8 cellular contexts compared by ENCODE assay signal in the genomic region with DNA sequence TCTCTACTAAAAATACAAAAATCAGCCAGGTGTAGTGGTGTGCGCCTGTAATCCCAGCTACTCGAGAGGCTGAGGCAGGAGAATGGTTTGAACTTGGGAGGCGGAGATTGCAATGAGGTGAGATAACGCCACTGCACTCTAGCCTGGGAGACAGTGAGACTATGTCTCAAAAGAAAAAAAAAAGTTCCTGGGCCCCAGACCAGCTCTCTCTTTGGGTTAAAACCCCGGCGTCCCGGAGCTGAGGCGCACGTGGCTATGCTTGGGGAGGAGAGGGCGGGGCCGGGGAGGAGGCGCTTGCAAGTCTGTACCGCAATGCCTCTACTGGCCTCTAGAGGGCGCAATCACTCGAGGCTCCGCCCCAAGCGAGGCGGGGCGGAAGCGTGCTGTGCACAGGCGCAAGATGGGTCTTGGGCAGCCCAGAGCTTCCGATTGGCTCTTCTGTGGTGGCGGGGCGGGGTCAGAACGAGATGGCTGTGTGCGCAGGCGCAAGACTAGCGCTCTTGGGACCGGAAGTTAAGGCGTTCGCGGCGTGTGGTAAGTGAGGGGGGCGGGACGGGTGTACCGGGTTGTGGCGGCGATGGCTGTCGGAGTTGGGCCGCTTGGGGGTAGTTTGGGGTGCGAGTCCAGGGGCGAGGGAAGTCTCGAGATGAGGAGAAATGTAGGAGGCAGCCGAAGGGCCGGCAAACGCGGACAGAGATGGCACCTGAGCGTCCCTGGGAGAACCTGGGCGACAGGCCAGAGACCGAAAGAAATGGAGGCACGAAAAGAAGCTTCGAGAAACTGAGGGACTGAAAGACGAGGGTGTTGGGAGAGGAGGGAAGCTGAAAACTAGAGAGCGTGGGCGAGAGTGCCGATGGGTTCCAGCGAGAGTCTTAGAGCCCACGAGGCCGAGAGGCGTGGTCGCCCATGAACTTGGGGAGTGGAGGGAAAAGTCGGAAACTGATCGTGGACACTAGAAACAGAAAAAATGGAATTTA. TPM values are rescaled to one million over a fixed set of nuclear protein-coding genes. Genes with fewer than 3 reads are reported as not detected.
A peak's percentile ranks its signal among the peaks of the same experiment; 100 is the strongest.
DNase-seq lines count a peak whose midpoint lies in the region; TF ChIP-seq lines count a peak whose summit lies in the region.

A gene with protein sequence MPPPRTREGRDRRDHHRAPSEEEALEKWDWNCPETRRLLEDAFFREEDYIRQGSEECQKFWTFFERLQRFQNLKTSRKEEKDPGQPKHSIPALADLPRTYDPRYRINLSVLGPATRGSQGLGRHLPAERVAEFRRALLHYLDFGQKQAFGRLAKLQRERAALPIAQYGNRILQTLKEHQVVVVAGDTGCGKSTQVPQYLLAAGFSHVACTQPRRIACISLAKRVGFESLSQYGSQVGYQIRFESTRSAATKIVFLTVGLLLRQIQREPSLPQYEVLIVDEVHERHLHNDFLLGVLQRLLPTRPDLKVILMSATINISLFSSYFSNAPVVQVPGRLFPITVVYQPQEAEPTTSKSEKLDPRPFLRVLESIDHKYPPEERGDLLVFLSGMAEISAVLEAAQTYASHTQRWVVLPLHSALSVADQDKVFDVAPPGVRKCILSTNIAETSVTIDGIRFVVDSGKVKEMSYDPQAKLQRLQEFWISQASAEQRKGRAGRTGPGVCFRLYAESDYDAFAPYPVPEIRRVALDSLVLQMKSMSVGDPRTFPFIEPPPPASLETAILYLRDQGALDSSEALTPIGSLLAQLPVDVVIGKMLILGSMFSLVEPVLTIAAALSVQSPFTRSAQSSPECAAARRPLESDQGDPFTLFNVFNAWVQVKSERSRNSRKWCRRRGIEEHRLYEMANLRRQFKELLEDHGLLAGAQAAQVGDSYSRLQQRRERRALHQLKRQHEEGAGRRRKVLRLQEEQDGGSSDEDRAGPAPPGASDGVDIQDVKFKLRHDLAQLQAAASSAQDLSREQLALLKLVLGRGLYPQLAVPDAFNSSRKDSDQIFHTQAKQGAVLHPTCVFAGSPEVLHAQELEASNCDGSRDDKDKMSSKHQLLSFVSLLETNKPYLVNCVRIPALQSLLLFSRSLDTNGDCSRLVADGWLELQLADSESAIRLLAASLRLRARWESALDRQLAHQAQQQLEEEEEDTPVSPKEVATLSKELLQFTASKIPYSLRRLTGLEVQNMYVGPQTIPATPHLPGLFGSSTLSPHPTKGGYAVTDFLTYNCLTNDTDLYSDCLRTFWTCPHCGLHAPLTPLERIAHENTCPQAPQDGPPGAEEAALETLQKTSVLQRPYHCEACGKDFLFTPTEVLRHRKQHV (plus strand): TSS at position 497 of the 977 bp plus-strand sequence. CDS start 3,716 bp downstream, outside the sequence.

- H3K27ac ChIP-seq in MM.1S (ENCODE audit: low read length) (no peak within 1 kb of the TSS), neural cell (ENCODE audit: low read length) (peak within 1 kb of the TSS; percentile 54), stomach (peak within 1 kb of the TSS; percentile 62 to 84 (median 71))

- H3K9me2 ChIP-seq in MM.1S (replicated peaks; ENCODE audit: insufficient read depth, low read length) (no peaks in the 10 kb centered on the region), neural cell (ENCODE audit: insufficient read depth, low read length) (no peaks in the 10 kb centered on the region)

- peaks cover 23% of the 10 kb centered on the region for H3K36me3 ChIP-seq in HAP-1 (replicated peaks)
- H3K36me3 ChIP-seq in MM.1S (replicated peaks; ENCODE audit: insufficient read depth, low read length), result no peaks in the 10 kb centered on the region
- H3K36me3 ChIP-seq in neural cell (ENCODE audit: insufficient read depth, low read length), result no peaks in the 10 kb centered on the region
- peaks cover 11 to 19% (median 18%) of the 10 kb centered on the region in 4 donors for H3K36me3 ChIP-seq in stomach

- H3F3A ChIP-seq in MM.1S (ENCODE audit: insufficient read depth, low read length), result no peaks in the 10 kb centered on the region
- no peaks in the 10 kb centered on the region for H3F3A ChIP-seq in neural cell (ENCODE audit: insufficient read depth, low read length, poor library complexity, severe bottlenecking)

- in situ Hi-C loops in HAP-1 (cut with MboI; ENCODE audit: low sequenced_read_pairs), result no loop called here

- no peaks in the 10 kb centered on the region for H4K20me1 ChIP-seq in MM.1S (ENCODE audit: insufficient read depth, low read length)
- H4K20me1 ChIP-seq in neural cell (ENCODE audit: insufficient read depth), result no peaks in the 10 kb centered on the region

- TF ChIP-seq POLR2A in stomach (IDR thresholded peaks at IDR 0.05), result peak in 1 of 4 donors; percentile 47

- WGBS in stomach, 5 donors, result 2 to 3% (median 2%) methylated on average over 57 to 63 of the region's 63 CpGs

- H3K9ac ChIP-seq in MM.1S (ENCODE audit: low read length), result peak within 1 kb of the TSS; percentile 74
- H3K9ac ChIP-seq in neural cell (ENCODE audit: low read length), result peak within 1 kb of the TSS; percentile 67

- no peak for TF ChIP-seq EP300 in neural cell (conservative IDR thresholded peaks at IDR 0.05; ENCODE audit: poor library complexity, severe bottlenecking)
- TF ChIP-seq EP300 in stomach (IDR thresholded peaks at IDR 0.05), result no peak

- H3K27me3 ChIP-seq in HAP-1 (ENCODE audit: low read depth), result no peaks in the 10 kb centered on the region
- H3K27me3 ChIP-seq in MM.1S (replicated peaks; ENCODE audit: insufficient read depth, low read length), result no peaks in the 10 kb centered on the region
- H3K27me3 ChIP-seq in neural cell (ENCODE audit: insufficient read depth, low read depth, low read length), result no peaks in the 10 kb centered on the region
- H3K27me3 ChIP-seq in stomach, result no peaks in the 10 kb centered on the region

- H2AFZ ChIP-seq in MM.1S (ENCODE audit: low read length) (peak within 1 kb of the TSS; percentile 94), neural cell (ENCODE audit: low read depth, low read length) (peak within 1 kb of the TSS; percentile 54)

- TF ChIP-seq CTCF in MM.1S (IDR thresholded peaks at IDR 0.05; ENCODE audit: low read length), result peak; percentile 97
- TF ChIP-seq CTCF in neural cell (IDR thresholded peaks at IDR 0.05; ENCODE audit: poor library complexity, severe bottlenecking), result peak; percentile 100
- peak in 6 of 7 experiments; percentile 92 to 100 (median 98) for TF ChIP-seq CTCF in stomach (IDR thresholded peaks at IDR 0.05)

- H3K79me2 ChIP-seq in MM.1S (ENCODE audit: low read length) (peaks cover 27% of the 10 kb centered on the region), neural cell (replicated peaks; ENCODE audit: insufficient read depth, low read length) (peaks cover 12% of the 10 kb centered on the region)

- H3K9me3 ChIP-seq in HAP-1, result no peaks in the 10 kb centered on the region
- H3K9me3 ChIP-seq in MM.1S (replicated peaks; ENCODE audit: insufficient read depth, low read length), result no peaks in the 10 kb centered on the region
- H3K9me3 ChIP-seq in neural cell (ENCODE audit: low read length), result no peaks in the 10 kb centered on the region
- H3K9me3 ChIP-seq in stomach, result no peaks in the 10 kb centered on the region

- DNase-seq in GDM1 (lab: John Stamatoyannopoulos, UW) (peak; percentile 99), HAP-1 (ENCODE audit: low spot score in 2 of 2) (peak; percentile 95 to 99), MM.1S (peak; percentile 99), SIG-M5 (lab: John Stamatoyannopoulos, UW) (peak; percentile 79), activated gamma-delta T cell (lab: John Stamatoyannopoulos, UW) (peak; percentile 92), fibroblast of the conjunctiva (ENCODE audit: low read depth) (peak; percentile 100), stomach (peak; percentile 99)

- H3K4me2 ChIP-seq in MM.1S (ENCODE audit: low read depth, low read length), result peak within 1 kb of the TSS; percentile 89
- H3K4me2 ChIP-seq in neural cell (ENCODE audit: low read length), result peak within 1 kb of the TSS; percentile 90

- TF ChIP-seq RAD21 in neural cell (conservative IDR thresholded peaks at IDR 0.05), result peak; percentile 62

- intact Hi-C loops in stomach (cut with DNase I; ENCODE audit: low total_unique reads), result no loop called here

- H3K4me3 ChIP-seq in HAP-1 (peak within 1 kb of the TSS; percentile 96), MM.1S (ENCODE audit: low read length) (peak within 1 kb of the TSS; percentile 98), neural cell (ENCODE audit: low read length) (peak within 1 kb of the TSS; percentile 81), stomach (peak within 1 kb of the TSS; percentile 64 to 89 (median 79))

- peaks cover 8% of the 10 kb centered on the region for H3K4me1 ChIP-seq in HAP-1
- H3K4me1 ChIP-seq in MM.1S (ENCODE audit: low read length), result peaks cover 9% of the 10 kb centered on the region; the same call in 1 of the 2 replicates
- peaks cover 20 to 50% (median 38%) of the 10 kb centered on the region in 4 donors for H3K4me1 ChIP-seq in stomach

TF ChIP-seq in neural cell, 6 proteins besides CTCF, POLR2A, EP300 and RAD21 (continues in another document):
- TF ChIP-seq EZH2 (IDR thresholded peaks at IDR 0.05; ENCODE audit: borderline replicate concordance, insufficient read depth, low read length, poor library complexity, severe bottlenecking) (no peak), TAF1 (IDR thresholded peaks at IDR 0.05; ENCODE audit: low read depth) (peak; percentile 26)
- TF ChIP-seq, protein P1, sequence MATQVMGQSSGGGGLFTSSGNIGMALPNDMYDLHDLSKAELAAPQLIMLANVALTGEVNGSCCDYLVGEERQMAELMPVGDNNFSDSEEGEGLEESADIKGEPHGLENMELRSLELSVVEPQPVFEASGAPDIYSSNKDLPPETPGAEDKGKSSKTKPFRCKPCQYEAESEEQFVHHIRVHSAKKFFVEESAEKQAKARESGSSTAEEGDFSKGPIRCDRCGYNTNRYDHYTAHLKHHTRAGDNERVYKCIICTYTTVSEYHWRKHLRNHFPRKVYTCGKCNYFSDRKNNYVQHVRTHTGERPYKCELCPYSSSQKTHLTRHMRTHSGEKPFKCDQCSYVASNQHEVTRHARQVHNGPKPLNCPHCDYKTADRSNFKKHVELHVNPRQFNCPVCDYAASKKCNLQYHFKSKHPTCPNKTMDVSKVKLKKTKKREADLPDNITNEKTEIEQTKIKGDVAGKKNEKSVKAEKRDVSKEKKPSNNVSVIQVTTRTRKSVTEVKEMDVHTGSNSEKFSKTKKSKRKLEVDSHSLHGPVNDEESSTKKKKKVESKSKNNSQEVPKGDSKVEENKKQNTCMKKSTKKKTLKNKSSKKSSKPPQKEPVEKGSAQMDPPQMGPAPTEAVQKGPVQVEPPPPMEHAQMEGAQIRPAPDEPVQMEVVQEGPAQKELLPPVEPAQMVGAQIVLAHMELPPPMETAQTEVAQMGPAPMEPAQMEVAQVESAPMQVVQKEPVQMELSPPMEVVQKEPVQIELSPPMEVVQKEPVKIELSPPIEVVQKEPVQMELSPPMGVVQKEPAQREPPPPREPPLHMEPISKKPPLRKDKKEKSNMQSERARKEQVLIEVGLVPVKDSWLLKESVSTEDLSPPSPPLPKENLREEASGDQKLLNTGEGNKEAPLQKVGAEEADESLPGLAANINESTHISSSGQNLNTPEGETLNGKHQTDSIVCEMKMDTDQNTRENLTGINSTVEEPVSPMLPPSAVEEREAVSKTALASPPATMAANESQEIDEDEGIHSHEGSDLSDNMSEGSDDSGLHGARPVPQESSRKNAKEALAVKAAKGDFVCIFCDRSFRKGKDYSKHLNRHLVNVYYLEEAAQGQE (IDR thresholded peaks at IDR 0.05; ENCODE audit: borderline replicate concordance), result peak; percentile 22

RNA-seq across cellular contexts. Expression of the gene that starts here (rescaled TPM):
- polyA plus RNA-seq in neural cell (11.7 and 14.8 TPM in 2 replicates), stomach (1 to 10 TPM; 6.9 to 9.7 (median 9.0) TPM)
- 22.9 and 24.1 TPM in 2 replicates for polyA minus RNA-seq in neural cell
- total RNA-seq in stomach, result 10 to 100 TPM in 4 of 5 donors, 1 to 10 TPM in 1; 8.1 to 28.6 (median 13.4) TPM
